ENCODE assay signal across 9 cellular contexts in the genomic region with DNA sequence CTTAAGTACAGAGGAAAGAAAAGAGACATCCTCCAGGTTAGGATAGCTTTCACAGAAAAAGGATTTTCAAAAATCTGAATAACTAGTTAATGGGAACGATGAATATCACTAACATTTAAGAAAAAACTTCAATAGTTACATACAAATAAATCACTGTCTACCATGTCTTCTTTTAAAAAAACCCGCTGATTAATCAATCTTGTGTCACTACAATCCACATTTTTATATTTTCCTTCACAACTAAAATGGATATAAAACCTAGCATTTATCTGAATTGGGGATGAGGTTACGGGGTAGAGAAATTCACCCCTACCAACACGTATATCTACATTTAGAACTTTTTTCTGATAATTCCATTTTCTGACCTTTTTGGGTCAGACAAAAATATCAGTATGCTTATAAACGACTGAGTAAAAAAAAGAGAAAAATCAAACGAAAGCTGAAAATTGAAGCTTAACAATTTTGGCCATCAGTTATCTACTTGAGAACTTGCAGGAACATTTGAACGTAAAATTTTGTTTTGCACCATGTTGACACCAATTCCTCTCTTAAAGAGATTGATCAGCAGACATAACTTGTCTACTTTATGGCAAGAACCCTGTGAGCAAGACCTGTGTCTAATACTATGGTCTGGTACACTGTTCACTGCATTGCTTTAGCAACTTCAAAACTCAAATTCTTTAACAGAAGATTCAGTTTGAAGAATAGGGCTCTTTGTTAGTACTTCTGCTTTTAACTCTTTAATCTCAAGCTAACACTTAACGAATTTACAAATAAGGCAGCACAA. TPM values are rescaled to one million over a fixed set of nuclear protein-coding genes. Genes with fewer than 3 reads are reported as not detected.
DNase-seq lines count a peak whose midpoint lies in the region; ATAC-seq, FAIRE-seq and TF ChIP-seq lines count a peak whose summit lies in the region.
"Had no signal": no experiment of that assay in that cellular context is flagged by ENCODE, and none has a peak within 500 bp of the region (broad histone marks: within the 10 kb centered on the region; RNA-seq: fewer than 3 reads in every experiment).

No MANE protein-coding gene starts in this region.

- H3K9me3 ChIP-seq in HUES6 (ENCODE audit: control insufficient read depth, insufficient read depth, low read depth, low read length): no peaks in the 10 kb centered on the region
- no peaks in the 10 kb centered on the region for H3K9me3 ChIP-seq in naive thymus-derived CD4-positive, alpha-beta T cell (ENCODE audit: control insufficient read depth in 2 of 3, low read length in 3 of 3)
- H3K9me3 ChIP-seq in BE2C: no peaks in the 10 kb centered on the region
- H3K9me3 ChIP-seq: SJSA1 had no signal

- H3K4me1 ChIP-seq in HUES6 (ENCODE audit: control insufficient read depth, insufficient read depth, low read length): peaks cover 61% of the 10 kb centered on the region
- peaks cover 43 to 62% of the 10 kb centered on the region in 2 donors for H3K4me1 ChIP-seq in naive thymus-derived CD4-positive, alpha-beta T cell (ENCODE audit: control insufficient read depth in 2 of 2, insufficient read depth in 2 of 2, low read length in 2 of 2)
- no peaks in the 10 kb centered on the region for H3K4me1 ChIP-seq in BE2C

- TF ChIP-seq CTCF in bronchial epithelial cell (IDR thresholded peaks at IDR 0.05; ENCODE audit: insufficient read depth, low read length, severe bottlenecking) (no peak), BE2C (IDR thresholded peaks at IDR 0.05; ENCODE audit: low read depth, low read length) (no peak)

- H3K36me3 Mint-ChIP-seq in naive thymus-derived CD4-positive, alpha-beta T cell: peaks cover 4 to 34% (median 26%) of the 10 kb centered on the region in 5 donors

- H3K27me3 Mint-ChIP-seq in naive thymus-derived CD4-positive, alpha-beta T cell: no peaks in the 10 kb centered on the region

- CTCF ChIA-PET in naive thymus-derived CD4-positive, alpha-beta T cell (lab: Charles Lee): no interaction called here

- POLR2A ChIA-PET in naive thymus-derived CD4-positive, alpha-beta T cell (lab: Charles Lee): interaction anchor here (1.3 kb wide), 1 partner anchor 37 kb away, joined by 3 read pairs; no protein-coding TSS in a partner anchor

- no peak overlapping the region for H3K9ac ChIP-seq in HUES6 (ENCODE audit: low read length)

- H3K9me3 Mint-ChIP-seq in naive thymus-derived CD4-positive, alpha-beta T cell: no peaks in the 10 kb centered on the region

- peak overlapping the region in 3 of 9 donors; percentile 13 to 59 (median 48) for H3K27ac Mint-ChIP-seq in naive thymus-derived CD4-positive, alpha-beta T cell

- H3K4me3 ChIP-seq in HUES6 (ENCODE audit: low read depth, low read length) (peak overlapping the region; percentile 26), bronchial epithelial cell (ENCODE audit: low read depth, low read length) (peak overlapping the region; percentile 63), BE2C (ENCODE audit: low read depth, low read length) (no peak overlapping the region)
- peak overlapping the region; percentile 78 for H3K4me3 ChIP-seq in naive thymus-derived CD4-positive, alpha-beta T cell (ENCODE audit: low read length)
- H3K4me3 ChIP-seq: SJSA1 had no signal

- no peaks in the 10 kb centered on the region for H3K36me3 ChIP-seq in HUES6 (ENCODE audit: control insufficient read depth, insufficient read depth, low read length)
- H3K36me3 ChIP-seq in bronchial epithelial cell (ENCODE audit: control insufficient read depth, insufficient read depth, low read length): no peaks in the 10 kb centered on the region
- peaks cover 0 to 5% (median 0%) of the 10 kb centered on the region in 3 experiments for H3K36me3 ChIP-seq in naive thymus-derived CD4-positive, alpha-beta T cell (ENCODE audit: control insufficient read depth in 2 of 3, insufficient read depth in 3 of 3, low read length in 3 of 3)
- H3K36me3 ChIP-seq in BE2C: no peaks in the 10 kb centered on the region

- no peak for ATAC-seq in naive thymus-derived CD4-positive, alpha-beta T cell
- ATAC-seq in HG03095 (IDR thresholded peaks at IDR 0.05; ENCODE audit: unreplicated experiment): no peak

- H3K4me1 Mint-ChIP-seq in naive thymus-derived CD4-positive, alpha-beta T cell: peaks cover 55 to 85% (median 74%) of the 10 kb centered on the region in 7 donors

- FAIRE-seq in bronchial epithelial cell (lab: Jason Lieb, UNC): no peak

- H3K4me3 Mint-ChIP-seq in naive thymus-derived CD4-positive, alpha-beta T cell: peak overlapping the region; percentile 77 to 97 (median 94)

- no peak overlapping the region for H3K27ac ChIP-seq in HUES6 (ENCODE audit: low read depth, low read length)
- H3K27ac ChIP-seq in naive thymus-derived CD4-positive, alpha-beta T cell (ENCODE audit: low read depth, low read length): no peak overlapping the region
- H3K27ac ChIP-seq: SJSA1 had no signal

- DNase-seq in CD1c-positive myeloid dendritic cell (ENCODE audit: extremely low spot score) (peak; percentile 30), bronchial epithelial cell (ENCODE audit: low read depth) (peak; percentile 37), BE2C (no peak), NCI-H748 (lab: John Stamatoyannopoulos, UW; ENCODE audit: unreplicated experiment) (no peak), NCI-H446 (lab: John Stamatoyannopoulos, UW) (no peak)
- no peak for DNase-seq in naive thymus-derived CD4-positive, alpha-beta T cell

- intact Hi-C loops in naive thymus-derived CD4-positive, alpha-beta T cell (cut with micrococcal nuclease): no loop called here

- H3K27me3 ChIP-seq in HUES6 (ENCODE audit: control insufficient read depth, insufficient read depth, low read length) (peaks cover 32% of the 10 kb centered on the region), bronchial epithelial cell (ENCODE audit: control insufficient read depth, insufficient read depth, low read length) (no peaks in the 10 kb centered on the region), BE2C (peaks cover 97% of the 10 kb centered on the region)
- H3K27me3 ChIP-seq in naive thymus-derived CD4-positive, alpha-beta T cell (ENCODE audit: control insufficient read depth in 2 of 2, insufficient read depth in 2 of 2, low read length in 2 of 2): no peaks in the 10 kb centered on the region
- H3K27me3 ChIP-seq: SJSA1 had no signal

RNA-seq across cellular contexts. Expression of gene NR3C1, which starts 4.8 kb away (rescaled TPM):
- 35.2 and 41.9 TPM in 2 replicates for total RNA-seq in bronchial epithelial cell
- total RNA-seq in naive thymus-derived CD4-positive, alpha-beta T cell: 100 to 1,000 TPM in 3 of 5 experiments, 10 to 100 TPM in 2; 68.0 to 140 (median 121) TPM
- 10 to 100 TPM; 86.1 to 90.2 TPM for polyA plus RNA-seq in naive thymus-derived CD4-positive, alpha-beta T cell
- polyA plus RNA-seq in BE2C (2012; ENCODE audit: insufficient read depth, insufficient read length, low read depth): 0.39 TPM

Comparison
In these comparisons a context has a peak if more than half of its experiments do, and no peak if none do; other contexts are left out.
1. DNase-seq: peak in CD1c-positive myeloid dendritic cell (single experiment) and bronchial epithelial cell (single experiment); none in naive thymus-derived CD4-positive, alpha-beta T cell (0 of 9), BE2C (single experiment), NCI-H748 (single experiment) and NCI-H446 (0 of 2).